Comparison of ENCODE assay signal across 8 cellular contexts in genomic region chr17:44344939-44345496, GRCh38. TPM values are rescaled to one million over a fixed set of nuclear protein-coding genes. Genes with fewer than 3 reads are reported as not detected.
A peak's percentile ranks its signal among the peaks of the same experiment; 100 is the strongest.
DNase-seq lines count a peak whose midpoint lies in the region; ATAC-seq lines count a peak whose summit lies in the region.

Gene GRN, plus strand, starts transcription at chr17:44345302. Its CDS starts 3,863 bp downstream, at chr17:44349165.

- CTCF ChIA-PET in CD8-positive, alpha-beta memory T cell (lab: Charles Lee), result interaction anchor here (0.9 to 2.8 kb wide), 32 partner anchors 8 to 401 kb away, joined by 3 to 28 read pairs (median 5); partner anchors contain the start of genes FAM171A2, HDAC5, HROB and SLC25A39

- H3K4me3 ChIP-seq in CD8-positive, alpha-beta memory T cell (ENCODE audit: low read length), result peak within 1 kb of the TSS; percentile 89

- H3K4me1 ChIP-seq in CD8-positive, alpha-beta memory T cell (ENCODE audit: insufficient read depth, low read length), result peaks cover 10% of the 10 kb centered on the region

- ATAC-seq in GM19468 (IDR thresholded peaks at IDR 0.05; ENCODE audit: extremely low read depth, unreplicated experiment), result peak; percentile 21

- H3K27me3 ChIP-seq in CD8-positive, alpha-beta memory T cell (ENCODE audit: insufficient read depth, low read length, poor library complexity, severe bottlenecking), result no peaks in the 10 kb centered on the region

- no peaks in the 10 kb centered on the region for H3K9me3 Mint-ChIP-seq in CD8-positive, alpha-beta memory T cell

- peaks cover 0 to 4% (median 0%) of the 10 kb centered on the region in 3 donors for H3K36me3 Mint-ChIP-seq in CD8-positive, alpha-beta memory T cell

- H3K27me3 Mint-ChIP-seq in CD8-positive, alpha-beta memory T cell, result peaks cover 8 to 15% of the 10 kb centered on the region in 2 donors

- POLR2A ChIA-PET in CD8-positive, alpha-beta memory T cell (lab: Charles Lee), result interaction anchor here (0.8 to 1.5 kb wide), 6 partner anchors 8 to 134 kb away, joined by 3 to 9 read pairs (median 3); no protein-coding TSS in a partner anchor

- H3K27ac Mint-ChIP-seq in CD8-positive, alpha-beta memory T cell, result peak within 1 kb of the TSS; percentile 13 to 90 (median 72)

- peak within 1 kb of the TSS; percentile 47 for H3K27ac ChIP-seq in CD8-positive, alpha-beta memory T cell (ENCODE audit: low read depth, low read length)

- DNase-seq in CD8-positive, alpha-beta memory T cell, result peak; percentile 72 to 87 (median 80)
- DNase-seq in HuH-7 (ENCODE audit: low spot score) (peak; percentile 99), OCI-M1 (lab: John Stamatoyannopoulos, UW) (peak; percentile 97), activated T-cell treated with anti-CD3 and anti-CD28 coated beads for 24 hours (ENCODE audit: low read depth) (peak; percentile 84), epidermal melanocyte (ENCODE audit: insufficient read length, low spot score) (peak; percentile 100), middle frontal gyrus (ENCODE audit: extremely low spot score, low spot score) (peak; percentile 97)
- DNase-seq in stimulated activated CD8-positive, alpha-beta memory T cell treated with anti-CD3 and anti-CD28 coated beads, Interleukin-2, amount 100 ng/mL, for 48 hours (ENCODE audit: low read depth in 2 of 2), result peak; percentile 63 to 78

- peak within 1 kb of the TSS; percentile 91 to 96 (median 93) for H3K4me3 Mint-ChIP-seq in CD8-positive, alpha-beta memory T cell

- no peaks in the 10 kb centered on the region for H3K9me3 ChIP-seq in CD8-positive, alpha-beta memory T cell (ENCODE audit: low read length)

- no peaks in the 10 kb centered on the region for H3K36me3 ChIP-seq in CD8-positive, alpha-beta memory T cell (ENCODE audit: insufficient read depth, low read length)

- H3K4me1 Mint-ChIP-seq in CD8-positive, alpha-beta memory T cell, result peaks cover 20 to 28% (median 21%) of the 10 kb centered on the region in 3 donors

RNA-seq across cellular contexts. Expression of gene GRN, which starts in this region (rescaled TPM):
- 10 to 100 TPM; 48.7 to 50.3 TPM for total RNA-seq in CD8-positive, alpha-beta memory T cell
- polyA plus RNA-seq in CD8-positive, alpha-beta memory T cell, result 56.4 TPM

Comparison
In these comparisons a context has a peak if more than half of its experiments do, and no peak if none do; other contexts are left out.
1. Peak in every context shown above with its lines: DNase-seq, ATAC-seq, H3K4me3 ChIP-seq and H3K27ac ChIP-seq.